8 cellular contexts compared by ENCODE assay signal in the genomic region with DNA sequence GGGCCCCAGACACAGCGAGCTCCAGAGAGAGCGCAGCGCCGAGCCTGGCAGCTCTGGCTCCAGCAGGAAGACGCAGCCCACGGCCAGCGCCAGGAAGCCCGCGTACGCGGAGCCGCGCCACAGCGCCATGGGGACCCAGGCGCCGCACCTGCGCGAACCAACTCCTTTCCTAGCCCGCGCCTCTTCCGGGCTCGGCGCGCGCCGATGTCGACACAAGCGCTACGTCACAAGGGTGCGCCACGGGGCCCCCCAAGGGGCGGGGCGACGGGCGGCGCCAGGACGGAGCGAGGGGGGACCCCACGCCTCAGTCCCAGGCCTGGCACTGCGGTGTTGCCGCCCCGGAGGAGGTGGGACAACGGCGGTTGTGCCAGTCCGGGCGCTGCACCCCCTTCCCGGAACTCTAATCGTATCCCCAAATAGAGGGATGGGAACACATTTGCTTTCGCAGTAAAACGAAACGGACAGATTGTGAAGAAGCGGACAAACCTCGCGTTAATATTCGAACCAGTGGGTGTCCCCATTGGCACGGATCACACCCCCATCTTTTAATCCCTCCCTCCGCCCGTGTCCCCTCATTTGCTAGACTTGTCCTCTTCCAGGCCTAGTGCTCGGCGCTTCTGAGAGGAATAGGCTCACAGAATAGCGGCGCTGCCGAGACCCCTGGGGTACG. TPM values are rescaled to one million over a fixed set of nuclear protein-coding genes. Genes with fewer than 3 reads are reported as not detected.
DNase-seq lines count a peak whose midpoint lies in the region; ATAC-seq, FAIRE-seq and TF ChIP-seq lines count a peak whose summit lies in the region.

ADPGK (minus strand) TSS at position 196 of the 670 bp plus-strand sequence; CDS start at position 129, 67 bp downstream.

- H3K9ac ChIP-seq in smooth muscle cell (ENCODE audit: low read depth) = peak within 1 kb of the TSS; percentile 91

- peaks cover 13% of the 10 kb centered on the region for H3K4me1 ChIP-seq in smooth muscle cell (ENCODE audit: low read depth)

- peaks cover 20% of the 10 kb centered on the region for H3K4me1 Mint-ChIP-seq in WTC11

- H3K79me2 ChIP-seq in smooth muscle cell (ENCODE audit: low read depth) = peaks cover 38% of the 10 kb centered on the region

- no peak for FAIRE-seq in bronchial epithelial cell (lab: Jason Lieb, UNC)

- H3K27ac Mint-ChIP-seq in WTC11 = peak within 1 kb of the TSS; percentile 91

- H3K36me3 Mint-ChIP-seq in WTC11 = peaks cover 3% of the 10 kb centered on the region; the same call in 1 of the 2 replicates

- peak; percentile 72 for ATAC-seq in HG03175 (IDR thresholded peaks at IDR 0.05; ENCODE audit: unreplicated experiment)
- peak; percentile 90 for ATAC-seq in WTC11

- H3K9me3 ChIP-seq in smooth muscle cell (replicated peaks; ENCODE audit: low read depth) = no peaks in the 10 kb centered on the region

- peak within 1 kb of the TSS; percentile 94 for H3K4me3 Mint-ChIP-seq in WTC11

- H3K27me3 Mint-ChIP-seq in WTC11 (ENCODE audit: low read depth) = no peaks in the 10 kb centered on the region

- WGBS in smooth muscle cell (ENCODE audit: low lambda C conversion rate) = under 1% methylated on average over 61 of the region's 64 CpGs

- H3K4me3 ChIP-seq in bronchial epithelial cell (ENCODE audit: low read depth, low read length) = peak within 1 kb of the TSS; percentile 91
- peak within 1 kb of the TSS; percentile 86 for H3K4me3 ChIP-seq in smooth muscle cell

- no peak for TF ChIP-seq CTCF in WTC11 (IDR thresholded peaks at IDR 0.05)
- TF ChIP-seq CTCF in bronchial epithelial cell (IDR thresholded peaks at IDR 0.05; ENCODE audit: insufficient read depth, low read length, severe bottlenecking) = no peak
- TF ChIP-seq CTCF in smooth muscle cell (IDR thresholded peaks at IDR 0.05; ENCODE audit: borderline replicate concordance, insufficient read depth, poor library complexity, severe bottlenecking) = no peak

- in situ Hi-C loops in GM18951 (cut with MboI; ENCODE audit: low sequenced_read_pairs, unreplicated experiment) = loop anchor here (10.0 kb wide), 1 partner anchor 271 kb away; the partner anchor contains the start of gene NEO1

- peak; percentile 98 for DNase-seq in AG08396 (ENCODE audit: low spot score)
- DNase-seq in NCI-H226 = peak; percentile 96
- DNase-seq in WTC11 (ENCODE audit: low spot score) = peak; percentile 88
- peak; percentile 67 for DNase-seq in bronchial epithelial cell (ENCODE audit: low read depth)
- DNase-seq in iPS-NIHi7 (ENCODE audit: extremely low spot score) = peak; percentile 98
- peak; percentile 86 for DNase-seq in smooth muscle cell (lab: John Stamatoyannopoulos, UW; ENCODE audit: unreplicated experiment)

- no peaks in the 10 kb centered on the region for H3K9me3 Mint-ChIP-seq in WTC11

- POLR2A ChIA-PET in WTC11 (lab: Charles Lee) = no interaction called here

- H3K27me3 ChIP-seq in bronchial epithelial cell (ENCODE audit: control insufficient read depth, insufficient read depth, low read length) = no peaks in the 10 kb centered on the region
- H3K27me3 ChIP-seq in smooth muscle cell (ENCODE audit: low read depth) = no peaks in the 10 kb centered on the region

- H3K36me3 ChIP-seq in bronchial epithelial cell (ENCODE audit: control insufficient read depth, insufficient read depth, low read length) = peaks cover 4% of the 10 kb centered on the region
- no peaks in the 10 kb centered on the region for H3K36me3 ChIP-seq in smooth muscle cell (ENCODE audit: low read depth)

- peak; percentile 94 for TF ChIP-seq POLR2A in GM18951 (IDR thresholded peaks at IDR 0.05; ENCODE audit: extremely low read depth, insufficient read depth, insufficient read length)

- peak within 1 kb of the TSS; percentile 94 for H3K4me2 ChIP-seq in smooth muscle cell

- CTCF ChIA-PET in WTC11 (lab: Charles Lee) = interaction anchor here (0.9 to 1.9 kb wide), 6 partner anchors 9 to 460 kb away, joined by 3 to 5 read pairs (median 4); no protein-coding TSS in a partner anchor

- peak within 1 kb of the TSS; percentile 99 for H3K27ac ChIP-seq in smooth muscle cell (ENCODE audit: low read depth)

- H4K20me1 ChIP-seq in smooth muscle cell (ENCODE audit: low read depth) = peaks cover 34% of the 10 kb centered on the region

- H3F3A ChIP-seq in smooth muscle cell (ENCODE audit: low read depth) = peaks cover 7% of the 10 kb centered on the region

- H2AFZ ChIP-seq in smooth muscle cell (ENCODE audit: low read depth) = peak within 1 kb of the TSS; percentile 93

TF ChIP-seq in WTC11, 78 proteins besides CTCF, POLR2A, EP300 and RAD21 (continues in another document):
- TF ChIP-seq, protein P1, sequence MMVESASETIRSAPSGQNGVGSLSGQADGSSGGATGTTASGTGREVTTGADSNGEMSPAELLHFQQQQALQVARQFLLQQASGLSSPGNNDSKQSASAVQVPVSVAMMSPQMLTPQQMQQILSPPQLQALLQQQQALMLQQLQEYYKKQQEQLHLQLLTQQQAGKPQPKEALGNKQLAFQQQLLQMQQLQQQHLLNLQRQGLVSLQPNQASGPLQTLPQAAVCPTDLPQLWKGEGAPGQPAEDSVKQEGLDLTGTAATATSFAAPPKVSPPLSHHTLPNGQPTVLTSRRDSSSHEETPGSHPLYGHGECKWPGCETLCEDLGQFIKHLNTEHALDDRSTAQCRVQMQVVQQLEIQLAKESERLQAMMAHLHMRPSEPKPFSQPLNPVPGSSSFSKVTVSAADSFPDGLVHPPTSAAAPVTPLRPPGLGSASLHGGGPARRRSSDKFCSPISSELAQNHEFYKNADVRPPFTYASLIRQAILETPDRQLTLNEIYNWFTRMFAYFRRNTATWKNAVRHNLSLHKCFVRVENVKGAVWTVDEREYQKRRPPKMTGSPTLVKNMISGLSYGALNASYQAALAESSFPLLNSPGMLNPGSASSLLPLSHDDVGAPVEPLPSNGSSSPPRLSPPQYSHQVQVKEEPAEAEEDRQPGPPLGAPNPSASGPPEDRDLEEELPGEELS (CRISPR knock-in tag; IDR thresholded peaks at IDR 0.05) = peak; percentile 29; the same call in 1 of the 2 replicates
- peak; percentile 84; the same call in 1 of the 2 replicates for TF ChIP-seq SMAD3 (CRISPR knock-in tag; IDR thresholded peaks at IDR 0.05; ENCODE audit: borderline replicate concordance)
- peak; percentile 51; the same call in 1 of the 2 replicates for TF ChIP-seq ESRRA (CRISPR knock-in tag; IDR thresholded peaks at IDR 0.05; ENCODE audit: borderline replicate concordance)
- no peak for TF ChIP-seq ZNF138 (CRISPR knock-in tag; conservative IDR thresholded peaks at IDR 0.05)
- TF ChIP-seq, protein P2, sequence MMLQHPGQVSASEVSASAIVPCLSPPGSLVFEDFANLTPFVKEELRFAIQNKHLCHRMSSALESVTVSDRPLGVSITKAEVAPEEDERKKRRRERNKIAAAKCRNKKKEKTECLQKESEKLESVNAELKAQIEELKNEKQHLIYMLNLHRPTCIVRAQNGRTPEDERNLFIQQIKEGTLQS (CRISPR knock-in tag; conservative IDR thresholded peaks at IDR 0.05) = 0 out of 2 replicates have a peak, but pooled peaks have one; percentile 47
- TF ChIP-seq TEAD1 (CRISPR knock-in tag; IDR thresholded peaks at IDR 0.05) = peak; percentile 88; the same call in 1 of the 2 replicates
- TF ChIP-seq STAT6 (CRISPR knock-in tag; conservative IDR thresholded peaks at IDR 0.05; ENCODE audit: low read depth) = no peak
- peak; percentile 94; the same call in 1 of the 2 replicates for TF ChIP-seq KAT7 (CRISPR knock-in tag; IDR thresholded peaks at IDR 0.05; ENCODE audit: borderline replicate concordance)
- 0 out of 2 replicates have a peak, but pooled peaks have one; percentile 76 for TF ChIP-seq TEAD4 (CRISPR knock-in tag; IDR thresholded peaks at IDR 0.05)
- TF ChIP-seq SP1 (CRISPR knock-in tag; conservative IDR thresholded peaks at IDR 0.05) = peak; percentile 99
- TF ChIP-seq JUN (CRISPR knock-in tag; IDR thresholded peaks at IDR 0.05) = peak; percentile 74; the same call in 1 of the 2 replicates

RNA-seq across cellular contexts. Expression of gene ADPGK, which starts in this region (rescaled TPM):
- total RNA-seq in WTC11 (2021) (30.8 to 37.9 TPM (median 34.1 TPM) in 3 replicates), bronchial epithelial cell (29.7 and 40.5 TPM in 2 replicates), smooth muscle cell (67.3 and 70.0 TPM in 2 replicates)
- 53.4 and 55.7 TPM in 2 replicates for polyA plus RNA-seq in smooth muscle cell

Comparison
In these comparisons a context has a peak if more than half of its experiments do, and no peak if none do; other contexts are left out.
1. Peak in every context shown above with its lines: DNase-seq, ATAC-seq, H3K4me3 ChIP-seq and H3K27ac ChIP-seq.